22 cellular contexts compared by ENCODE assay signal in the genomic region with DNA sequence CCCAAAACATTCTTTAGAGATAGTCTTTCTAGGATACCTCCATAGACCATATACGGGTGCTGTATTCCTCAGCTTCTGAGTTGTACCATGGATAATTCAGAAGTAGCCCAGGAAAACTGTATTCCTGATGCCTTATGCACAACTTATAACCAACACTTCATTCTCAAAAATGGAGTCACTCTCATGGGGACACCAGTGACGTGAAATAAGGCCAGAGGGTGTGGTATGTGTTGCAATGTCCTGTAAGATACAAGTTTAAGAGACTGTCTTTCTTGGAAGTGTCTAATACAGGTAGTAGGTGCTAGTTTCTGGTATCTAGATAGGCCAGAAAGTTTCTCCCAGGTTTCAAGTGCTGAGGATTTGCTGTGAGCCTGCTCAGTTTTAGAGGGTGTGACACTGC. TPM values are rescaled to one million over a fixed set of nuclear protein-coding genes. Genes with fewer than 3 reads are reported as not detected.
DNase-seq lines count a peak whose midpoint lies in the region; ATAC-seq and TF ChIP-seq lines count a peak whose summit lies in the region.
"Had no signal": no experiment of that assay in that cellular context is flagged by ENCODE, and none has a peak within 500 bp of the region (broad histone marks: within the 10 kb centered on the region; RNA-seq: fewer than 3 reads in every experiment).

No MANE protein-coding gene starts in this region.

- no peaks in the 10 kb centered on the region for H3K4me1 ChIP-seq in cardiac muscle cell (ENCODE audit: low read depth)
- no peaks in the 10 kb centered on the region for H3K4me1 ChIP-seq in heart right ventricle
- H3K4me1 ChIP-seq: BE2C had no signal

- peaks cover 53% of the 10 kb centered on the region for H3K36me3 Mint-ChIP-seq in activated CD4-positive, alpha-beta T cell treated with anti-CD3 and anti-CD28 coated beads, Interleukin-2, amount 10 ng/mL, durations not matched to agents 7 days and 5 days (ENCODE audit: low read depth)
- H3K36me3 Mint-ChIP-seq in activated naive CD8-positive, alpha-beta T cell treated with anti-CD3 and anti-CD28 coated beads for 36 hours = peaks cover 14% of the 10 kb centered on the region
- peaks cover 70% of the 10 kb centered on the region for H3K36me3 Mint-ChIP-seq in stimulated activated effector memory CD8-positive, alpha-beta T cell treated with anti-CD3 and anti-CD28 coated beads, Interleukin-12 subunit alpha, Interleukin-12 subunit beta, amount 100 ng/mL, for 72 hours

- H3K36me3 ChIP-seq in cardiac muscle cell (peaks cover 62% of the 10 kb centered on the region), heart right ventricle (peaks cover 0 to 86% (median 5%) of the 10 kb centered on the region in 9 donors)

- POLR2A ChIA-PET in activated CD4-positive, alpha-beta T cell treated with anti-CD3 and anti-CD28 coated beads, Interleukin-2, amount 10 ng/mL, durations not matched to agents 7 days and 5 days (lab: Charles Lee) = no interaction called here

- H3K27ac ChIP-seq in cardiac muscle cell (peak overlapping the region; percentile 53), heart right ventricle (no peak overlapping the region)
- H3K27ac ChIP-seq: KMS-11 had no signal

- no peak for DNase-seq in activated CD4-positive, alpha-beta T cell treated with anti-CD3 and anti-CD28 coated beads, Interleukin-2, amount 10 ng/mL, durations not matched to agents 7 days and 5 days
- no peak for DNase-seq in activated CD4-positive, alpha-beta T cell treated with anti-CD3 and anti-CD28 coated beads for 1 hour
- DNase-seq in cardiac muscle cell (ENCODE audit: low read depth in 1 of 2, low spot score in 1 of 2) (no peak), heart right ventricle (no peak), NCI-H1048 (lab: John Stamatoyannopoulos, UW) (no peak), left lobe of liver (ENCODE audit: low spot score) (no peak)
- no peak for DNase-seq in activated naive CD8-positive, alpha-beta T cell treated with anti-CD3 and anti-CD28 coated beads for 36 hours
- no peak for DNase-seq in stimulated activated effector memory CD8-positive, alpha-beta T cell treated with anti-CD3 and anti-CD28 coated beads, Interleukin-12 subunit alpha, Interleukin-12 subunit beta, amount 100 ng/mL, for 72 hours (ENCODE audit: low spot score in 2 of 2)
- DNase-seq: BE2C; CD4-positive, CD25-positive, alpha-beta regulatory T cell; DMS53; H7; HFFc6; MV-4-11; NCI-H1417; NCI-H187 treated with DMSO at 0.1 percent for 48 hours; NCI-H2227 treated with DMSO at 0.1 percent for 48 hours; NCI-H510A treated with DMSO at 0.1 percent for 48 hours; NCI-H82; OCI-M1; Right ventricle myocardium superior had no signal

- no peaks in the 10 kb centered on the region for H3K9me3 Mint-ChIP-seq in activated CD4-positive, alpha-beta T cell treated with anti-CD3 and anti-CD28 coated beads, Interleukin-2, amount 10 ng/mL, durations not matched to agents 7 days and 5 days
- H3K9me3 Mint-ChIP-seq in activated naive CD8-positive, alpha-beta T cell treated with anti-CD3 and anti-CD28 coated beads for 36 hours = peaks cover 3% of the 10 kb centered on the region
- no peaks in the 10 kb centered on the region for H3K9me3 Mint-ChIP-seq in stimulated activated effector memory CD8-positive, alpha-beta T cell treated with anti-CD3 and anti-CD28 coated beads, Interleukin-12 subunit alpha, Interleukin-12 subunit beta, amount 100 ng/mL, for 72 hours
- H3K9me3 Mint-ChIP-seq: CD4-positive, CD25-positive, alpha-beta regulatory T cell; HFFc6 had no signal

- H3K4me3 ChIP-seq in cardiac muscle cell (no peak overlapping the region), heart right ventricle (no peak overlapping the region)

- intact Hi-C loops in heart right ventricle (cut with DNase I) = loop anchor here in 6 of 10 donors (5.0 to 10.0 kb wide), 3 partner anchors 228 to 470 kb away; no protein-coding TSS in a partner anchor

- H3K27me3 Mint-ChIP-seq in activated CD4-positive, alpha-beta T cell treated with anti-CD3 and anti-CD28 coated beads, Interleukin-2, amount 10 ng/mL, durations not matched to agents 7 days and 5 days = no peaks in the 10 kb centered on the region
- no peaks in the 10 kb centered on the region for H3K27me3 Mint-ChIP-seq in activated naive CD8-positive, alpha-beta T cell treated with anti-CD3 and anti-CD28 coated beads for 36 hours
- H3K27me3 Mint-ChIP-seq: CD4-positive, CD25-positive, alpha-beta regulatory T cell had no signal

- WGBS in heart right ventricle, 2 donors = 83 to 87% methylated on average over 2 of the region's 2 CpGs

- no peak for TF ChIP-seq CTCF in cardiac muscle cell (IDR thresholded peaks at IDR 0.05; ENCODE audit: low read depth, low read length)
- no peak for TF ChIP-seq CTCF in heart right ventricle (IDR thresholded peaks at IDR 0.05)

- peaks cover 24% of the 10 kb centered on the region for H3K4me1 Mint-ChIP-seq in activated CD4-positive, alpha-beta T cell treated with anti-CD3 and anti-CD28 coated beads, Interleukin-2, amount 10 ng/mL, durations not matched to agents 7 days and 5 days
- H3K4me1 Mint-ChIP-seq in activated naive CD8-positive, alpha-beta T cell treated with anti-CD3 and anti-CD28 coated beads for 36 hours = peaks cover 8% of the 10 kb centered on the region
- no peaks in the 10 kb centered on the region for H3K4me1 Mint-ChIP-seq in stimulated activated effector memory CD8-positive, alpha-beta T cell treated with anti-CD3 and anti-CD28 coated beads, Interleukin-12 subunit alpha, Interleukin-12 subunit beta, amount 100 ng/mL, for 72 hours

- H3K4me3 Mint-ChIP-seq in activated CD4-positive, alpha-beta T cell treated with anti-CD3 and anti-CD28 coated beads, Interleukin-2, amount 10 ng/mL, durations not matched to agents 7 days and 5 days = no peak overlapping the region
- no peak overlapping the region for H3K4me3 Mint-ChIP-seq in activated naive CD8-positive, alpha-beta T cell treated with anti-CD3 and anti-CD28 coated beads for 36 hours
- H3K4me3 Mint-ChIP-seq in stimulated activated effector memory CD8-positive, alpha-beta T cell treated with anti-CD3 and anti-CD28 coated beads, Interleukin-12 subunit alpha, Interleukin-12 subunit beta, amount 100 ng/mL, for 72 hours = no peak overlapping the region
- H3K4me3 Mint-ChIP-seq: CD4-positive, CD25-positive, alpha-beta regulatory T cell; HFFc6 had no signal

- H3K9me3 ChIP-seq in cardiac muscle cell (ENCODE audit: low read depth) (no peaks in the 10 kb centered on the region), heart right ventricle (no peaks in the 10 kb centered on the region)
- H3K9me3 ChIP-seq: BE2C had no signal

- CTCF ChIA-PET in activated CD4-positive, alpha-beta T cell treated with anti-CD3 and anti-CD28 coated beads, Interleukin-2, amount 10 ng/mL, durations not matched to agents 7 days and 5 days (lab: Charles Lee) = interaction anchor here (1.3 kb wide), 1 partner anchor 9 kb away, joined by 3 read pairs; no protein-coding TSS in a partner anchor

- no peak for ATAC-seq in heart right ventricle
- ATAC-seq in stimulated activated effector memory CD8-positive, alpha-beta T cell treated with anti-CD3 and anti-CD28 coated beads, Interleukin-12 subunit alpha, Interleukin-12 subunit beta, amount 100 ng/mL, for 72 hours = no peak
- ATAC-seq in left lobe of liver = no peak

- H3K27ac Mint-ChIP-seq in activated CD4-positive, alpha-beta T cell treated with anti-CD3 and anti-CD28 coated beads, Interleukin-2, amount 10 ng/mL, durations not matched to agents 7 days and 5 days = peak overlapping the region; percentile 9
- H3K27ac Mint-ChIP-seq in activated naive CD8-positive, alpha-beta T cell treated with anti-CD3 and anti-CD28 coated beads for 36 hours = peak overlapping the region; percentile 56
- peak overlapping the region; percentile 45 for H3K27ac Mint-ChIP-seq in stimulated activated effector memory CD8-positive, alpha-beta T cell treated with anti-CD3 and anti-CD28 coated beads, Interleukin-12 subunit alpha, Interleukin-12 subunit beta, amount 100 ng/mL, for 72 hours
- H3K27ac Mint-ChIP-seq: HFFc6 had no signal

- H3K27me3 ChIP-seq in cardiac muscle cell (no peaks in the 10 kb centered on the region), heart right ventricle (no peaks in the 10 kb centered on the region)
- H3K27me3 ChIP-seq: BE2C had no signal

RNA-seq across cellular contexts. Expression of a gene that starts 36.1 kb away (rescaled TPM):
- total RNA-seq in activated CD4-positive, alpha-beta T cell treated with anti-CD3 and anti-CD28 coated beads, Interleukin-2, amount 10 ng/mL, durations not matched to agents 7 days and 5 days = 10 to 100 TPM; 86.4 to 92.1 TPM
- 152 and 160 TPM in 2 replicates for total RNA-seq in cardiac muscle cell
- 187 and 197 TPM in 2 replicates for polyA plus RNA-seq in cardiac muscle cell
- total RNA-seq in heart right ventricle = 100 to 1,000 TPM in 9 of 10 donors, 10 to 100 TPM in 1; 93.9 to 141 (median 107) TPM
- polyA plus RNA-seq in heart right ventricle = 10 to 100 TPM; 36.4 to 97.8 TPM
- total RNA-seq in activated naive CD8-positive, alpha-beta T cell treated with anti-CD3 and anti-CD28 coated beads for 36 hours = 100 to 1,000 TPM; 107 to 110 TPM
- 38.5 TPM for total RNA-seq in left lobe of liver
